ENCODE assay signal across 1 cellular context in the genomic region with DNA sequence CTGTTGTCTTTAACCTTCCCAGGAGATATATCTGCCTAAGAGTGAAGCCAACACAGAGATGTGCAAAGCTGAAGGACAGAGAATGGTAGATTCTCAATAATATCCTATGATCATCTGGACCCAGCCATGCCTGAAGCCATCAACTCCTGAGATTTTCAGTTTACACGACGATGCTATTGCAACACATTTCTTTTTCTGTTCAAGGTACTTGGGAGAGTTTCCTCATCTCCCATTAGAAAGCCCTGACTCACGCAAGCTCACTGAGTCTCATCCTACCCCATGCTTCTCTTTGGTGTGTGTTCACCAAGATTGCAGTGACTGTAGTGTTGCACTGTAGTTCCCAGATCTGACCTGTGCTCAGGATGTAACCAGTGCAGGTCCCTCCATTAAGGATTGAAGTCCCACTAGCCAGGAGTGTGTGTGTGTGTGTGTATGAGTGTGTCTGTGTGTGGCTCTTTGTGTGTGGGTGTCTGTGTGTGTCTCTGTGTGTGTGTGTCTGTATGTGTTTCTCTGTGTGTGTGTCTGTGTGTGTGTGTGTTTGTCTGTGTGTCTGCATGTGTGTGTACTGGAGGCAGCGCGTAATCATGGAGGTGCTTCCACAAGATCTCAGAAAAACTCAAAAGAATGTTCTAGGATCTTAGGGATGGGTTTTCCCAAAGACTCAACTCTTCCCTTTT.
TF ChIP-seq lines count a peak whose summit lies in the region.

No MANE protein-coding gene starts in this region.

TF ChIP-seq in HepG2, 621 proteins besides CTCF, POLR2A, EP300 and RAD21:
- TF ChIP-seq, protein P1, sequence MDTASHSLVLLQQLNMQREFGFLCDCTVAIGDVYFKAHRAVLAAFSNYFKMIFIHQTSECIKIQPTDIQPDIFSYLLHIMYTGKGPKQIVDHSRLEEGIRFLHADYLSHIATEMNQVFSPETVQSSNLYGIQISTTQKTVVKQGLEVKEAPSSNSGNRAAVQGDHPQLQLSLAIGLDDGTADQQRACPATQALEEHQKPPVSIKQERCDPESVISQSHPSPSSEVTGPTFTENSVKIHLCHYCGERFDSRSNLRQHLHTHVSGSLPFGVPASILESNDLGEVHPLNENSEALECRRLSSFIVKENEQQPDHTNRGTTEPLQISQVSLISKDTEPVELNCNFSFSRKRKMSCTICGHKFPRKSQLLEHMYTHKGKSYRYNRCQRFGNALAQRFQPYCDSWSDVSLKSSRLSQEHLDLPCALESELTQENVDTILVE (CRISPR knock-in tag; IDR thresholded peaks at IDR 0.05), result no peak
- TF ChIP-seq CEBPB (IDR thresholded peaks at IDR 0.05; ENCODE audit: borderline replicate concordance, low read depth, low read length) (peak; percentile 69), NR2F1 (CRISPR knock-in tag; IDR thresholded peaks at IDR 0.05) (no peak), ZKSCAN5 (CRISPR knock-in tag; IDR thresholded peaks at IDR 0.05) (no peak)
